Comparison of ENCODE assay signal across 8 cellular contexts in the genomic region with DNA sequence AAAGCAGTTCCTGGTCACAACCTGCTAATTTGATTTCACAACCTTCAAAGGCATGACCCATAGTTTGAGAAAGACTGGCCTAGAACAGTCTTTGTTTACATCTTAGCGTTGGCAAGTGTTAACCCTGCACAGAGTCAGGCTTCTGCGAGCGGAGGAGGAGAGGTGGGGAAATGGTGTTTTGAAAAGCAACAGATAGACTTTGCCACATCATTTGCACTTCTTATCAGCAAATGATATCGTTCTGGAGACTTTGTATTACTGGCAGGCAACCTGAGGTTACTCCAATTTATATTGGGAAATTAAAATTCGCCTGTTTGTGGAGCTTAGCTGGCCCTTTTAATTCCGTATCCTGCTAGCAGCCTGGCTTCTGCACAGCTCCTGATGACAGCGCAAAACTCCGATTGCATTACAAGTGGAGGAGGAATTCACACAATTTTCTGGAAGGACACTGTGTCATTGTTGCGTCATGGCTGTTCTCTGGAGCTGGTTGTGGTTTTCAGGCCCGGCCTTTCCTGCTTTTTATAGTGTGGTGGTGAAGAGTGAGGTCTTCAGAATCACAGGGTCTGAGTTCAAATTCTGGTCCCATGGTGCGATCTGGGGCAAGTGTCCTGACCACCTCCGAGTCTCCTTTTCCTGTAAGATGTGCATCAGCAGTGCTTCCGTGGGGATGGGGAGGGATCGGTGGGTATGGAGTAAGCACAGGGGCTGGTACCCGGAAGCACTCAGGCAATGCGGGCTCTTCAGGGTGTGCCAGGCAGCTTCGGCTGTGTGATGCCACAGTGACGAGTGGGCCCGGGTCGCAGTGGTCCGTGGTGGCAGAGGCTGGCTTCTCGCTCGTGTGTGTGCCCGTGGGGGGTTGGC. TPM values are rescaled to one million over a fixed set of nuclear protein-coding genes. Genes with fewer than 3 reads are reported as not detected.
DNase-seq lines count a peak whose midpoint lies in the region; ATAC-seq, FAIRE-seq and TF ChIP-seq lines count a peak whose summit lies in the region.

No MANE protein-coding gene starts in this region.

- H3K4me3 Mint-ChIP-seq in activated CD4-positive, alpha-beta memory T cell treated with anti-CD3 and anti-CD28 coated beads for 36 hours: no peak overlapping the region
- H3K4me3 Mint-ChIP-seq in activated naive CD4-positive, alpha-beta T cell treated with anti-CD3 and anti-CD28 coated beads, Interleukin-2, amount 10 ng/mL, durations not matched to agents 7 days and 5 days: no peak overlapping the region

- no peaks in the 10 kb centered on the region for H3K27me3 Mint-ChIP-seq in activated CD4-positive, alpha-beta memory T cell treated with anti-CD3 and anti-CD28 coated beads for 36 hours
- H3K27me3 Mint-ChIP-seq in activated naive CD4-positive, alpha-beta T cell treated with anti-CD3 and anti-CD28 coated beads, Interleukin-2, amount 10 ng/mL, durations not matched to agents 7 days and 5 days: no peaks in the 10 kb centered on the region

- POLR2A ChIA-PET in activated CD4-positive, alpha-beta memory T cell treated with anti-CD3 and anti-CD28 coated beads for 36 hours (lab: Charles Lee): no interaction called here

- no peak for FAIRE-seq in GM12892 (lab: Jason Lieb, UNC)

- CTCF ChIA-PET in activated CD4-positive, alpha-beta memory T cell treated with anti-CD3 and anti-CD28 coated beads for 36 hours (lab: Charles Lee): no interaction called here
- CTCF ChIA-PET in activated naive CD4-positive, alpha-beta T cell treated with anti-CD3 and anti-CD28 coated beads, Interleukin-2, amount 10 ng/mL, durations not matched to agents 7 days and 5 days (lab: Charles Lee): no interaction called here

- peaks cover 7% of the 10 kb centered on the region for H3K4me1 Mint-ChIP-seq in activated CD4-positive, alpha-beta memory T cell treated with anti-CD3 and anti-CD28 coated beads for 36 hours (ENCODE audit: low read depth)
- peaks cover 3% of the 10 kb centered on the region for H3K4me1 Mint-ChIP-seq in activated naive CD4-positive, alpha-beta T cell treated with anti-CD3 and anti-CD28 coated beads, Interleukin-2, amount 10 ng/mL, durations not matched to agents 7 days and 5 days

- DNase-seq in HS-5 (ENCODE audit: low read depth) (peak; percentile 87), astrocyte of the hippocampus (ENCODE audit: low read depth, low spot score) (peak; percentile 97), kidney glomerular epithelial cell (lab: John Stamatoyannopoulos, UW) (peak; percentile 36), substantia nigra (lab: John Stamatoyannopoulos, UW) (peak in 33 of 49 donors; percentile 10 to 77 (median 39)), GM12892 (ENCODE audit: insufficient read length) (no peak)
- DNase-seq in activated CD4-positive, alpha-beta memory T cell treated with anti-CD3 and anti-CD28 coated beads for 36 hours: no peak
- no peak for DNase-seq in activated naive CD4-positive, alpha-beta T cell treated with anti-CD3 and anti-CD28 coated beads, Interleukin-2, amount 10 ng/mL, durations not matched to agents 7 days and 5 days

- no peak for ATAC-seq in HG03432 (IDR thresholded peaks at IDR 0.05; ENCODE audit: unreplicated experiment)

- no peak for TF ChIP-seq POLR2A in GM12892 (IDR thresholded peaks at IDR 0.05; ENCODE audit: low read depth, low read length)

- H3K9me3 Mint-ChIP-seq in activated CD4-positive, alpha-beta memory T cell treated with anti-CD3 and anti-CD28 coated beads for 36 hours: no peaks in the 10 kb centered on the region
- H3K9me3 Mint-ChIP-seq in activated naive CD4-positive, alpha-beta T cell treated with anti-CD3 and anti-CD28 coated beads, Interleukin-2, amount 10 ng/mL, durations not matched to agents 7 days and 5 days: no peaks in the 10 kb centered on the region

- H3K27ac Mint-ChIP-seq in activated CD4-positive, alpha-beta memory T cell treated with anti-CD3 and anti-CD28 coated beads for 36 hours: no peak overlapping the region
- H3K27ac Mint-ChIP-seq in activated naive CD4-positive, alpha-beta T cell treated with anti-CD3 and anti-CD28 coated beads, Interleukin-2, amount 10 ng/mL, durations not matched to agents 7 days and 5 days: no peak overlapping the region

- no peaks in the 10 kb centered on the region for H3K36me3 Mint-ChIP-seq in activated CD4-positive, alpha-beta memory T cell treated with anti-CD3 and anti-CD28 coated beads for 36 hours
- no peaks in the 10 kb centered on the region for H3K36me3 Mint-ChIP-seq in activated naive CD4-positive, alpha-beta T cell treated with anti-CD3 and anti-CD28 coated beads, Interleukin-2, amount 10 ng/mL, durations not matched to agents 7 days and 5 days

- intact Hi-C loops in activated CD4-positive, alpha-beta memory T cell treated with anti-CD3 and anti-CD28 coated beads for 36 hours (cut with micrococcal nuclease): no loop called here

- H3K27ac ChIP-seq in substantia nigra (ENCODE audit: low read depth, low read length, poor library complexity, severe bottlenecking): peak overlapping the region; percentile 76

RNA-seq across cellular contexts. Expression of gene EHD2, which starts 49.1 kb away (rescaled TPM):
- 1 to 10 TPM in 1 of 2 experiments, under 1 TPM in 1; 0.81 to 1.6 TPM for total RNA-seq in activated CD4-positive, alpha-beta memory T cell treated with anti-CD3 and anti-CD28 coated beads for 36 hours
- not detected for polyA plus RNA-seq in GM12892 (2012; ENCODE audit: missing spikeins)

RNA-seq across cellular contexts. Expression of gene BICRA, which starts 55.2 kb away (rescaled TPM):
- total RNA-seq in activated CD4-positive, alpha-beta memory T cell treated with anti-CD3 and anti-CD28 coated beads for 36 hours: 10 to 100 TPM; 11.9 to 14.0 TPM
- 3.3 TPM for polyA plus RNA-seq in GM12892 (2012; ENCODE audit: missing spikeins)

Comparison
In these comparisons a context has a peak if more than half of its experiments do, and no peak if none do; other contexts are left out.
1. DNase-seq: peak in HS-5 (single experiment), astrocyte of the hippocampus (single experiment), kidney glomerular epithelial cell (single experiment) and substantia nigra (33 of 49); none in activated CD4-positive, alpha-beta memory T cell treated with anti-CD3 and anti-CD28 coated beads for 36 hours (single experiment), GM12892 (single experiment) and activated naive CD4-positive, alpha-beta T cell treated with anti-CD3 and anti-CD28 coated beads, Interleukin-2, amount 10 ng/mL, durations not matched to agents 7 days and 5 days (single experiment).